Comparison of ENCODE assay signal across 2 cellular contexts in the genomic region with DNA sequence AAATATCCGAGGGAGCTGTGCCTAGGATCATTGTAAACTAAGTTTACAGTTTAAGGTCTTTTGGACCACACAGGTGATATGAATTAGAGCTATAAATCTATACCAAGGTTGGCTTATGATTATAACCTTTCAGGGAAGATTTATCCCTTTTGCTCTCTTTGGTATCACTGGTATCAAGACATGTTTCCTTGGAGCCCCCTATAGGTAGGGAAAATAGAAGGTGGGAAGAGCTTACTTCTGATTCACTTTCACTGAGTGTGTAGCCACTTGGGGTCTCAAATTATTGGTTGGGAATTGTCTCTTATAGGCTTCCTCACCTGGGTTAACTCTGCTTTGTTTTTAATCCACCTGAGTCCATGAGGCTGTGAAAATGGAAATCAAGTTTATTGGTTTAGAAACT.
TF ChIP-seq lines count a peak whose summit lies in the region.

No MANE protein-coding gene starts in this region.

TF ChIP-seq in SK-N-SH, 30 proteins besides CTCF, POLR2A, EP300 and RAD21 (continued from another document):
- TF ChIP-seq, protein P1, sequence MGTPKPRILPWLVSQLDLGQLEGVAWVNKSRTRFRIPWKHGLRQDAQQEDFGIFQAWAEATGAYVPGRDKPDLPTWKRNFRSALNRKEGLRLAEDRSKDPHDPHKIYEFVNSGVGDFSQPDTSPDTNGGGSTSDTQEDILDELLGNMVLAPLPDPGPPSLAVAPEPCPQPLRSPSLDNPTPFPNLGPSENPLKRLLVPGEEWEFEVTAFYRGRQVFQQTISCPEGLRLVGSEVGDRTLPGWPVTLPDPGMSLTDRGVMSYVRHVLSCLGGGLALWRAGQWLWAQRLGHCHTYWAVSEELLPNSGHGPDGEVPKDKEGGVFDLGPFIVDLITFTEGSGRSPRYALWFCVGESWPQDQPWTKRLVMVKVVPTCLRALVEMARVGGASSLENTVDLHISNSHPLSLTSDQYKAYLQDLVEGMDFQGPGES (IDR thresholded peaks at IDR 0.05; ENCODE audit: low read depth, low read length), result no peak
- TF ChIP-seq PBX3 (IDR thresholded peaks at IDR 0.05), result no peak
- TF ChIP-seq ZBTB33 (IDR thresholded peaks at IDR 0.05; ENCODE audit: borderline replicate concordance, low read depth), result no peak
- TF ChIP-seq EZH2phosphoT487 (IDR thresholded peaks at IDR 0.05; ENCODE audit: borderline replicate concordance, low read depth), result no peak
- no peak for TF ChIP-seq SIN3A (IDR thresholded peaks at IDR 0.05; ENCODE audit: borderline replicate concordance, low read depth, low read length)
- no peak for TF ChIP-seq GATA2 (CRISPR knock-in tag; IDR thresholded peaks at IDR 0.05)

TF ChIP-seq in SK-N-SH treated with all-trans-retinoic acid at 6 μM for 48 hours, 23 proteins besides CTCF, POLR2A, EP300 and RAD21 (continued from another document):
- TF ChIP-seq TSHZ2 (CRISPR knock-in tag; IDR thresholded peaks at IDR 0.05), result no peak
- no peak for TF ChIP-seq ZNF70 (CRISPR knock-in tag; IDR thresholded peaks at IDR 0.05)
- TF ChIP-seq ESRRG (CRISPR knock-in tag; IDR thresholded peaks at IDR 0.05), result no peak
- TF ChIP-seq, protein P2, sequence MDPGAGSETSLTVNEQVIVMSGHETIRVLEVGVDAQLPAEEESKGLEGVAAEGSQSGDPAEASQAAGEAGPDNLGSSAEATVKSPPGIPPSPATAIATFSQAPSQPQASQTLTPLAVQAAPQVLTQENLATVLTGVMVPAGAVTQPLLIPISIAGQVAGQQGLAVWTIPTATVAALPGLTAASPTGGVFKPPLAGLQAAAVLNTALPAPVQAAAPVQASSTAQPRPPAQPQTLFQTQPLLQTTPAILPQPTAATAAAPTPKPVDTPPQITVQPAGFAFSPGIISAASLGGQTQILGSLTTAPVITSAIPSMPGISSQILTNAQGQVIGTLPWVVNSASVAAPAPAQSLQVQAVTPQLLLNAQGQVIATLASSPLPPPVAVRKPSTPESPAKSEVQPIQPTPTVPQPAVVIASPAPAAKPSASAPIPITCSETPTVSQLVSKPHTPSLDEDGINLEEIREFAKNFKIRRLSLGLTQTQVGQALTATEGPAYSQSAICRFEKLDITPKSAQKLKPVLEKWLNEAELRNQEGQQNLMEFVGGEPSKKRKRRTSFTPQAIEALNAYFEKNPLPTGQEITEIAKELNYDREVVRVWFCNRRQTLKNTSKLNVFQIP (CRISPR knock-in tag; IDR thresholded peaks at IDR 0.05; ENCODE audit: borderline replicate concordance, low read depth), result no peak
- no peak for TF ChIP-seq CSDC2 (CRISPR knock-in tag; IDR thresholded peaks at IDR 0.05)
- TF ChIP-seq RARB (CRISPR knock-in tag; IDR thresholded peaks at IDR 0.05), result no peak
- TF ChIP-seq ZNF8 (CRISPR knock-in tag; IDR thresholded peaks at IDR 0.05), result no peak
- TF ChIP-seq TCF4 (CRISPR knock-in tag; IDR thresholded peaks at IDR 0.05; ENCODE audit: borderline replicate concordance), result no peak
- no peak for TF ChIP-seq ISL1 (CRISPR knock-in tag; IDR thresholded peaks at IDR 0.05)
- no peak for TF ChIP-seq PPARA (CRISPR knock-in tag; IDR thresholded peaks at IDR 0.05; ENCODE audit: borderline replicate concordance)
- no peak for TF ChIP-seq OSR1 (CRISPR knock-in tag; IDR thresholded peaks at IDR 0.05)
- TF ChIP-seq TOX (CRISPR knock-in tag; IDR thresholded peaks at IDR 0.05; ENCODE audit: borderline replicate concordance), result no peak
- TF ChIP-seq ARNTL (CRISPR knock-in tag; IDR thresholded peaks at IDR 0.05; ENCODE audit: borderline replicate concordance, low read depth), result no peak
- no peak for TF ChIP-seq PATZ1 (CRISPR knock-in tag; IDR thresholded peaks at IDR 0.05; ENCODE audit: borderline replicate concordance)
